Comparison of ENCODE assay signal across 14 cellular contexts in the genomic region with DNA sequence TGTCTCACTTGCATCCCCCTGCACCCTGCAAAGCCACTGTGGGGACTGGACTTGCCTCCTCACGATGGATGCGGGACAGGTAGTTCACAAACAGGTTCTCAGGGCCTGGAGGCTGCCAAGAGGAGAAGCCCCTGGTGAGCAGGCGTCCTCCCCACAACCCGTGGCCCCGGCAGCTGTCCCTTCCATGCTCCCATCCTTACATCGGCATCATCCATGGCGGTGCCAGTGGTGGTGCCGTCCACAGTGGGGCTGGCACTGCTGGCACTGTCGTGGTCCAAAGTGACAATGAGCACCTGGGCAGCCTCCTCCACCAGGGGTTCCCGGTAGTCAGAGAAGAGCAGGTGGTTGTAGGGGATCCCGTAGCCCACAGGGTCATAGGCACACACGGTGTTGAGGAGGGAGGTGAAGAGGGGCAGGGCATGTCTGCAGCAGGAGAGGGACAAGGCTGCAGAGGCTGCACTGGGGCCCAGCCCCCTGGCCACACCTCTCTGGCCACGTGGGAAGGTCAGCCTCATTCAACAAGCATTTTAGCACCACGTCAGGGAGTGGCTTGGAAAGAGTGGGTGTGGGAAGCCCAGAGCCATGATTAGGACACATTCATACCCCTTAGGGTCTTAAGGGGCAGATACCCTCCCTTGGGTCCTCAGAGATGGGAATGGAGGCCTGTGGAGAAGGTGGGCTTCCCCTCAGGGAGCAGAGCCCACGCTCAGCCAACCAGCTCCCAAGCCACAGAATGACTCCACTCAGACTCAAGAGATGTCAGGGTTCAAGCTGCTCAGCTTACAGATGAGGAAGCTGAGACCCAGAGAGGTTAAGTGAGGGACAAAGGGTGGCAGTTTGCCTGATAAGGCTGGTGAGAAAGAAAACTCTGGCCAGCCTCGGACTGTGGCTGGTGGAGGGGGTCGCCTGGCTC. TPM values are rescaled to one million over a fixed set of nuclear protein-coding genes. Genes with fewer than 3 reads are reported as not detected.
DNase-seq lines count a peak whose midpoint lies in the region; ATAC-seq, FAIRE-seq and TF ChIP-seq lines count a peak whose summit lies in the region.
"Had no signal": no experiment of that assay in that cellular context is flagged by ENCODE, and none has a peak within 500 bp of the region (broad histone marks: within the 10 kb centered on the region; RNA-seq: fewer than 3 reads in every experiment).

No MANE protein-coding gene starts in this region.

- H3K9me3 Mint-ChIP-seq in neural progenitor cell = no peaks in the 10 kb centered on the region
- H3K9me3 Mint-ChIP-seq: activated naive CD4-positive, alpha-beta T cell treated with anti-CD3 and anti-CD28 coated beads, Interleukin-2, amount 50 U/mL, for 24 hours; naive B cell had no signal

- H3K27ac ChIP-seq in KMS-11 (no peak overlapping the region), GM12878 (ENCODE audit: control insufficient read depth, insufficient read depth) (no peak overlapping the region), neural progenitor cell (no peak overlapping the region)
- H3K27ac ChIP-seq: 22Rv1, right atrium auricular region had no signal

- intact Hi-C loops in GM12878 (cut with micrococcal nuclease; ENCODE audit: unreplicated experiment) = loop anchor here (1.0 to 10.0 kb wide), 6 partner anchors 37 to 455 kb away; partner anchors contain the start of gene USH1G

- H3K4me1 ChIP-seq in KMS-11 (ENCODE audit: low read depth, poor library complexity, severe bottlenecking) = peaks cover 15% of the 10 kb centered on the region
- H3K4me1 ChIP-seq in GM12878 (ENCODE audit: control insufficient read depth, insufficient read depth, low read length) = no peaks in the 10 kb centered on the region; the same call in 1 of the 2 replicates
- H3K4me1 ChIP-seq in neural progenitor cell = no peaks in the 10 kb centered on the region
- H3K4me1 ChIP-seq: right atrium auricular region had no signal

- H2AFZ ChIP-seq in KMS-11 (ENCODE audit: low read depth) (peak overlapping the region; percentile 68; the same call in 1 of the 2 replicates), GM12878 (ENCODE audit: control insufficient read depth, low read depth, low read length) (no peak overlapping the region), neural progenitor cell (replicated peaks) (no peak overlapping the region)

- H3K27me3 ChIP-seq in KMS-11 (ENCODE audit: insufficient read depth, low read depth) (peaks cover 4% of the 10 kb centered on the region; the same call in 1 of the 2 replicates), GM12878 (replicated peaks in 1 of 2; ENCODE audit: control insufficient read depth in 2 of 2, insufficient read depth in 2 of 2, low read length in 1 of 2) (no peaks in the 10 kb centered on the region), neural progenitor cell (peaks cover 33% of the 10 kb centered on the region)
- H3K27me3 ChIP-seq: right atrium auricular region had no signal

- H3K36me3 ChIP-seq in KMS-11 (ENCODE audit: insufficient read depth) = no peaks in the 10 kb centered on the region
- no peaks in the 10 kb centered on the region for H3K36me3 ChIP-seq in GM12878 (ENCODE audit: control insufficient read depth in 2 of 2, insufficient read depth in 2 of 2, low read length in 1 of 2)
- H3K36me3 ChIP-seq in neural progenitor cell = no peaks in the 10 kb centered on the region
- H3K36me3 ChIP-seq: right atrium auricular region had no signal

- H3K79me2 ChIP-seq in KMS-11 (ENCODE audit: insufficient read depth, low read depth) (no peaks in the 10 kb centered on the region), GM12878 (ENCODE audit: control insufficient read depth, insufficient read depth, low read length) (no peaks in the 10 kb centered on the region), neural progenitor cell (ENCODE audit: low read depth) (no peaks in the 10 kb centered on the region)

- H3F3A ChIP-seq in neural progenitor cell (ENCODE audit: low read depth) = no peaks in the 10 kb centered on the region

- WGBS in GM12878 (ENCODE audit: insufficient coverage, insufficient replicate concordance, low lambda C conversion rate, missing lambda C conversion rate) = 36% methylated on average over 17 of the region's 17 CpGs

- no peak overlapping the region for H3K4me3 Mint-ChIP-seq in neural progenitor cell
- H3K4me3 Mint-ChIP-seq: activated naive CD4-positive, alpha-beta T cell treated with anti-CD3 and anti-CD28 coated beads, Interleukin-2, amount 50 U/mL, for 24 hours had no signal

- H3K9me3 ChIP-seq in GM12878 (replicated peaks; ENCODE audit: control insufficient read depth, insufficient read depth, low read length) (no peaks in the 10 kb centered on the region; the same call in 2 of the 3 replicates), neural progenitor cell (ENCODE audit: low read depth) (no peaks in the 10 kb centered on the region)
- H3K9me3 ChIP-seq: right atrium auricular region had no signal

- H3K4me3 ChIP-seq in KMS-11 (IDR thresholded peaks at IDR 0.05; ENCODE audit: insufficient read depth, low read depth, low read length) = no peak overlapping the region
- H3K4me3 ChIP-seq in GM12878 = no peak overlapping the region
- H3K4me3 ChIP-seq in neural progenitor cell = no peak overlapping the region
- H3K4me3 ChIP-seq: right atrium auricular region had no signal

- CTCF ChIA-PET in GM12878 (lab: Yijun Ruan, JAX) = interaction anchor here (0.6 to 13.8 kb wide), 72 partner anchors 8 to 581 kb away, joined by 3 to 274 read pairs (median 8); partner anchors contain the start of genes ARMC7, FADS6, FDXR and HID1

- no peak for TF ChIP-seq EP300 in GM12878 (IDR thresholded peaks at IDR 0.05; ENCODE audit: borderline replicate concordance in 1 of 2, control insufficient read depth in 1 of 2, low read depth in 2 of 2, low read length in 2 of 2)

- in situ Hi-C loops in GM12878 (cut with MboI) = loop anchor here (5.0 kb wide), 2 partner anchors 38 to 242 kb away; partner anchors contain the start of genes OTOP2 and USH1G

- peaks cover 16% of the 10 kb centered on the region for H3K27me3 Mint-ChIP-seq in neural progenitor cell (ENCODE audit: insufficient read depth, low read depth)
- H3K27me3 Mint-ChIP-seq: activated naive CD4-positive, alpha-beta T cell treated with anti-CD3 and anti-CD28 coated beads, Interleukin-2, amount 50 U/mL, for 24 hours had no signal

- peaks cover 6% of the 10 kb centered on the region for H3K4me1 Mint-ChIP-seq in neural progenitor cell

- POLR2A ChIA-PET in GM12878 (lab: Charles Lee) = interaction anchor here (0.6 to 1.9 kb wide), 3 partner anchors 87 to 242 kb away, joined by 3 to 7 read pairs (median 6); partner anchors contain the start of gene FDXR

- ATAC-seq in GM12878 (peak; percentile 19), HG03354 (IDR thresholded peaks at IDR 0.05; ENCODE audit: poor library complexity, severe bottlenecking, unreplicated experiment) (no peak)

- SMC1A ChIA-PET in GM12878 (lab: Charles Lee; ENCODE audit: uncharacterized antibody, unreplicated experiment) = interaction anchor here (0.6 to 7.7 kb wide), 37 partner anchors 9 to 557 kb away, joined by 3 to 74 read pairs (median 5); partner anchors contain the start of genes FDXR, HID1, MRPL58 and NUP85

- no peaks in the 10 kb centered on the region for H3K36me3 Mint-ChIP-seq in neural progenitor cell
- H3K36me3 Mint-ChIP-seq: activated naive CD4-positive, alpha-beta T cell treated with anti-CD3 and anti-CD28 coated beads, Interleukin-2, amount 50 U/mL, for 24 hours; naive B cell had no signal

- DNase-seq in DMS 273 (lab: John Stamatoyannopoulos, UW; ENCODE audit: unreplicated experiment) (peak; percentile 45), DMS 273 treated with DMSO at 0.1 percent for 48 hours (lab: John Stamatoyannopoulos, UW) (no peak), GM12878 (ENCODE audit: low read depth, low spot score) (no peak), neural progenitor cell (ENCODE audit: low spot score) (no peak), NCI-H2029 (lab: John Stamatoyannopoulos, UW) (no peak), NCI-H510A treated with DMSO at 0.1 percent for 48 hours (lab: John Stamatoyannopoulos, UW) (no peak)
- DNase-seq: Calu3 had no signal

- TF ChIP-seq CTCF in KMS-11 (conservative IDR thresholded peaks at IDR 0.05; ENCODE audit: low read depth, low read length) (no peak), GM12878 (IDR thresholded peaks at IDR 0.05 in 2 of 3, conservative IDR thresholded peaks at IDR 0.05 in 1 of 3; ENCODE audit: control insufficient read depth in 2 of 3, extremely low read depth in 1 of 3, insufficient read depth in 1 of 3, low read depth in 3 of 3, low read length in 3 of 3) (no peak), neural progenitor cell (IDR thresholded peaks at IDR 0.05) (no peak)

- no peak for TF ChIP-seq RAD21 in GM12878 (IDR thresholded peaks at IDR 0.05; ENCODE audit: insufficient read depth, low read depth, low read length)

- H4K20me1 ChIP-seq in KMS-11 (ENCODE audit: insufficient read depth) (no peaks in the 10 kb centered on the region), GM12878 (ENCODE audit: control insufficient read depth, insufficient read depth) (no peaks in the 10 kb centered on the region), neural progenitor cell (ENCODE audit: low read depth) (no peaks in the 10 kb centered on the region)

- BruUV-seq in GM12878 (replicated peaks; lab: Mats Ljungman, UMichigan) = no TSS peak

- RAD21 ChIA-PET in GM12878 (lab: Charles Lee; ENCODE audit: unreplicated experiment) = interaction anchor here (0.6 to 4.5 kb wide), 44 partner anchors 9 to 452 kb away, joined by 3 to 127 read pairs (median 8); partner anchors contain the start of genes ARMC7, ATP5PD, FDXR and KCTD2

- no peak for FAIRE-seq in GM12878 (lab: Jason Lieb, UNC)

- H3K4me2 ChIP-seq in KMS-11 (peak overlapping the region; percentile 70; the same call in 1 of the 2 replicates), GM12878 (ENCODE audit: control insufficient read depth, insufficient read depth) (no peak overlapping the region), neural progenitor cell (no peak overlapping the region)

- no peak for TF ChIP-seq POLR2A in GM12878 (IDR thresholded peaks at IDR 0.05; ENCODE audit: low read depth, low read length)

- no peak overlapping the region for H3K9ac ChIP-seq in KMS-11
- no peak overlapping the region for H3K9ac ChIP-seq in GM12878 (ENCODE audit: control insufficient read depth, insufficient read depth, low read length)
- H3K9ac ChIP-seq in neural progenitor cell = no peak overlapping the region

- H3K27ac Mint-ChIP-seq in neural progenitor cell = peak overlapping the region; percentile 66
- H3K27ac Mint-ChIP-seq: activated naive CD4-positive, alpha-beta T cell treated with anti-CD3 and anti-CD28 coated beads, Interleukin-2, amount 50 U/mL, for 24 hours had no signal

RNA-seq across cellular contexts. Expression of gene HID1, which starts 12.5 kb away (rescaled TPM):
- total RNA-seq in GM12878 (2013; cell fraction: nucleolus; rRNA removed) = 0.21 TPM in 1 of 2 replicates, not detected in the other
- 0.40 and 0.54 TPM in 2 replicates for total RNA-seq in GM12878 (2014; rRNA removed)
- 0.04 TPM in 1 of 2 replicates, not detected in the other for total RNA-seq in GM12878 (2014; rRNA removed; fragmentation: Illumina TruSeq; extraction: Trizol)
- total RNA-seq in GM12878 (2021) = 0.37 and 0.77 TPM in 2 replicates
- polyA plus RNA-seq in GM12878 (2011; ENCODE audit: low read depth) = 0.41 TPM
- 0.14 and 0.69 TPM in 2 replicates for polyA plus RNA-seq in GM12878 (2011; rRNA removed)
- polyA plus RNA-seq in GM12878 (2011; cell fraction: cytosol; rRNA removed) = 0.10 and 0.13 TPM in 2 replicates
- polyA plus RNA-seq in GM12878 (2011; cell fraction: nucleus; rRNA removed) = 1.5 and 2.0 TPM in 2 replicates
- polyA plus RNA-seq in GM12878 (2012) = 0.87 and 1.8 TPM in 2 replicates
- polyA plus RNA-seq in GM12878 (2014; fragmentation: Illumina TruSeq; extraction: Trizol) = 0.09 and 0.30 TPM in 2 replicates
- polyA plus RNA-seq in GM12878 (2014; fragmentation: Nextera tagmentation; extraction: Ambion mirVana) = not detected
- polyA plus RNA-seq in GM12878 (2014; rRNA removed) = 0.12 and 0.51 TPM in 2 replicates
- polyA plus RNA-seq in GM12878 (2016; fragmentation: Nextera tagmentation; extraction: Ambion mirVana) = under 1 TPM; 0.24 to 0.63 TPM
- 0.37 and 0.62 TPM in 2 replicates for polyA minus RNA-seq in GM12878 (2011; rRNA and poly(A)+ RNA removed)
- not detected in 2 replicates for polyA minus RNA-seq in GM12878 (2011; cell fraction: cytosol; rRNA and poly(A)+ RNA removed)
- polyA minus RNA-seq in GM12878 (2011; cell fraction: nucleus; rRNA and poly(A)+ RNA removed) = 0.12 and 0.57 TPM in 2 replicates
- 3.5 and 5.0 TPM in 2 replicates for total RNA-seq in neural progenitor cell (ENCODE audit: low replicate concordance)

RNA-seq across cellular contexts. Expression of gene OTOP3, which starts 24.4 kb away (rescaled TPM):
- total RNA-seq in GM12878 (2013; cell fraction: nucleolus; rRNA removed) = not detected in 2 replicates
- total RNA-seq in GM12878 (2014; rRNA removed) (not detected in 2 replicates), GM12878 (2014; rRNA removed; fragmentation: Illumina TruSeq; extraction: Trizol) (not detected in 2 replicates), GM12878 (2021) (not detected in 2 replicates), neural progenitor cell (ENCODE audit: low replicate concordance) (not detected in 2 replicates)
- not detected for polyA plus RNA-seq in GM12878 (2011; ENCODE audit: low read depth)
- polyA plus RNA-seq in GM12878 (2011; rRNA removed) (0.03 TPM in 1 of 2 replicates, not detected in the other), GM12878 (2014; fragmentation: Illumina TruSeq; extraction: Trizol) (not detected in 2 replicates), GM12878 (2014; fragmentation: Nextera tagmentation; extraction: Ambion mirVana) (not detected), GM12878 (2014; rRNA removed) (0.06 TPM in 1 of 2 replicates, not detected in the other), GM12878 (2016; fragmentation: Nextera tagmentation; extraction: Ambion mirVana) (not detected)
- polyA plus RNA-seq in GM12878 (2011; cell fraction: cytosol; rRNA removed) = 0.09 and 0.12 TPM in 2 replicates
- 0.04 and 0.10 TPM in 2 replicates for polyA plus RNA-seq in GM12878 (2011; cell fraction: nucleus; rRNA removed)
- 0.04 TPM in 1 of 2 replicates, not detected in the other for polyA plus RNA-seq in GM12878 (2012)
- polyA minus RNA-seq in GM12878 (2011; rRNA and poly(A)+ RNA removed) = 0.21 TPM in 1 of 2 replicates, not detected in the other
- polyA minus RNA-seq in GM12878 (2011; cell fraction: cytosol; rRNA and poly(A)+ RNA removed) = not detected in 2 replicates
- polyA minus RNA-seq in GM12878 (2011; cell fraction: nucleus; rRNA and poly(A)+ RNA removed) = not detected in 2 replicates
- total RNA-seq: Calu3, right atrium auricular region, temporal lobe had no signal

RNA-seq across cellular contexts. Expression of gene CDR2L, which starts 27.4 kb away (rescaled TPM):
- not detected in 2 replicates for total RNA-seq in GM12878 (2013; cell fraction: nucleolus; rRNA removed)
- total RNA-seq in GM12878 (2014; rRNA removed) (0.05 TPM in 1 of 2 replicates, not detected in the other), GM12878 (2014; rRNA removed; fragmentation: Illumina TruSeq; extraction: Trizol) (0.04 TPM in 1 of 2 replicates, not detected in the other), GM12878 (2021) (0.05 and 0.18 TPM in 2 replicates), neural progenitor cell (ENCODE audit: low replicate concordance) (4.0 and 15.8 TPM in 2 replicates)
- not detected for polyA plus RNA-seq in GM12878 (2011; ENCODE audit: low read depth)
- polyA plus RNA-seq in GM12878 (2011; rRNA removed) (0.03 TPM in 1 of 2 replicates, not detected in the other), GM12878 (2014; fragmentation: Illumina TruSeq; extraction: Trizol) (not detected in 2 replicates), GM12878 (2014; fragmentation: Nextera tagmentation; extraction: Ambion mirVana) (not detected), GM12878 (2014; rRNA removed) (0.03 TPM in 1 of 2 replicates, not detected in the other), GM12878 (2016; fragmentation: Nextera tagmentation; extraction: Ambion mirVana) (under 1 TPM in 1 of 2 experiments, not detected in 1; 0.04 TPM)
- polyA plus RNA-seq in GM12878 (2011; cell fraction: cytosol; rRNA removed) = 0.05 TPM in 1 of 2 replicates, not detected in the other
- polyA plus RNA-seq in GM12878 (2011; cell fraction: nucleus; rRNA removed) = 0.06 TPM in 1 of 2 replicates, not detected in the other
- polyA plus RNA-seq in GM12878 (2012) = 0.08 TPM in 2 replicates
- polyA minus RNA-seq in GM12878 (2011; rRNA and poly(A)+ RNA removed) = not detected in 2 replicates
- polyA minus RNA-seq in GM12878 (2011; cell fraction: cytosol; rRNA and poly(A)+ RNA removed) = 0.31 and 0.53 TPM in 2 replicates
- polyA minus RNA-seq in GM12878 (2011; cell fraction: nucleus; rRNA and poly(A)+ RNA removed) = 0.10 TPM in 1 of 2 replicates, not detected in the other

RNA-seq across cellular contexts. Expression of gene OTOP2, which starts 36.0 kb away (rescaled TPM):
- total RNA-seq in GM12878 (2013; cell fraction: nucleolus; rRNA removed) = not detected in 2 replicates
- total RNA-seq in GM12878 (2014; rRNA removed) (not detected in 2 replicates), GM12878 (2014; rRNA removed; fragmentation: Illumina TruSeq; extraction: Trizol) (not detected in 2 replicates), GM12878 (2021) (not detected in 2 replicates), neural progenitor cell (ENCODE audit: low replicate concordance) (not detected in 2 replicates)
- not detected for polyA plus RNA-seq in GM12878 (2011; ENCODE audit: low read depth)
- polyA plus RNA-seq in GM12878 (2011; rRNA removed) (not detected in 2 replicates), GM12878 (2014; fragmentation: Illumina TruSeq; extraction: Trizol) (not detected in 2 replicates), GM12878 (2014; fragmentation: Nextera tagmentation; extraction: Ambion mirVana) (not detected), GM12878 (2014; rRNA removed) (not detected in 2 replicates), GM12878 (2016; fragmentation: Nextera tagmentation; extraction: Ambion mirVana) (not detected)
- not detected in 2 replicates for polyA plus RNA-seq in GM12878 (2011; cell fraction: cytosol; rRNA removed)
- not detected in 2 replicates for polyA plus RNA-seq in GM12878 (2011; cell fraction: nucleus; rRNA removed)
- 0.04 TPM in 1 of 2 replicates, not detected in the other for polyA plus RNA-seq in GM12878 (2012)
- polyA minus RNA-seq in GM12878 (2011; rRNA and poly(A)+ RNA removed) = not detected in 2 replicates
- polyA minus RNA-seq in GM12878 (2011; cell fraction: cytosol; rRNA and poly(A)+ RNA removed) = not detected in 2 replicates
- polyA minus RNA-seq in GM12878 (2011; cell fraction: nucleus; rRNA and poly(A)+ RNA removed) = not detected in 2 replicates
- total RNA-seq: Calu3, right atrium auricular region, temporal lobe had no signal

RNA-seq across cellular contexts. Expression of gene USH1G, which starts 37.0 kb away (rescaled TPM):
- total RNA-seq in GM12878 (2013; cell fraction: nucleolus; rRNA removed) = 0.29 and 0.48 TPM in 2 replicates
- total RNA-seq in GM12878 (2014; rRNA removed) (0.11 TPM in 1 of 2 replicates, not detected in the other), GM12878 (2014; rRNA removed; fragmentation: Illumina TruSeq; extraction: Trizol) (not detected in 2 replicates), GM12878 (2021) (0.05 TPM in 1 of 2 replicates, not detected in the other), neural progenitor cell (ENCODE audit: low replicate concordance) (0.25 TPM in 1 of 2 replicates, not detected in the other)
- not detected for polyA plus RNA-seq in GM12878 (2011; ENCODE audit: low read depth)
- polyA plus RNA-seq in GM12878 (2011; rRNA removed) (0.22 and 0.62 TPM in 2 replicates), GM12878 (2014; fragmentation: Illumina TruSeq; extraction: Trizol) (not detected in 2 replicates), GM12878 (2014; fragmentation: Nextera tagmentation; extraction: Ambion mirVana) (not detected), GM12878 (2014; rRNA removed) (not detected in 2 replicates), GM12878 (2016; fragmentation: Nextera tagmentation; extraction: Ambion mirVana) (under 1 TPM in 1 of 2 experiments, not detected in 1; 0.09 TPM)
- 0.88 and 1.0 TPM in 2 replicates for polyA plus RNA-seq in GM12878 (2011; cell fraction: cytosol; rRNA removed)
- polyA plus RNA-seq in GM12878 (2011; cell fraction: nucleus; rRNA removed) = 1.5 and 2.1 TPM in 2 replicates
- polyA plus RNA-seq in GM12878 (2012) = 0.06 and 0.08 TPM in 2 replicates
- 6.6 and 11.9 TPM in 2 replicates for polyA minus RNA-seq in GM12878 (2011; rRNA and poly(A)+ RNA removed)
- polyA minus RNA-seq in GM12878 (2011; cell fraction: cytosol; rRNA and poly(A)+ RNA removed) = 0.52 and 0.67 TPM in 2 replicates
- polyA minus RNA-seq in GM12878 (2011; cell fraction: nucleus; rRNA and poly(A)+ RNA removed) = 2.7 and 6.5 TPM in 2 replicates
- total RNA-seq: Calu3 had no signal
